Comparison of ENCODE assay signal across 13 cellular contexts in genomic region chr1:23210351-23210785, GRCh38. TPM values are rescaled to one million over a fixed set of nuclear protein-coding genes. Genes with fewer than 3 reads are reported as not detected.
A peak's percentile ranks its signal among the peaks of the same experiment; 100 is the strongest.
DNase-seq lines count a peak whose midpoint lies in the region; TF ChIP-seq lines count a peak whose summit lies in the region.
"Had no signal": no experiment of that assay in that cellular context is flagged by ENCODE, and none has a peak within 500 bp of the region (broad histone marks: within the 10 kb centered on the region; RNA-seq: fewer than 3 reads in every experiment).

No MANE protein-coding gene starts in this region.

- no peak overlapping the region for H3K4me3 Mint-ChIP-seq in type B pancreatic cell
- H3K4me3 Mint-ChIP-seq: B cell had no signal

- no peaks in the 10 kb centered on the region for H3K36me3 Mint-ChIP-seq in type B pancreatic cell

- H3K4me1 Mint-ChIP-seq in type B pancreatic cell (ENCODE audit: unreplicated experiment) = peaks cover 4% of the 10 kb centered on the region

- DNase-seq in stimulated activated CD4-positive, alpha-beta T cell treated with anti-CD3 and anti-CD28 coated beads, Interleukin-1b, Interleukin-23, amount 100 ng/mL, for 48 hours = peak; percentile 4
- DNase-seq in stimulated activated CD4-positive, alpha-beta T cell treated with anti-CD3 and anti-CD28 coated beads, Interleukin-2, amount 100 ng/mL, for 48 hours = no peak
- DNase-seq in NCI-H2171 (lab: John Stamatoyannopoulos, UW) = peak; percentile 5
- DNase-seq in cerebellar cortex (ENCODE audit: low spot score) = peak; percentile 9
- DNase-seq in type B pancreatic cell (ENCODE audit: extremely low spot score, unreplicated experiment) = no peak
- no peak for DNase-seq in NOMO-1 treated with DMSO at 0.1 percent for 48 hours (lab: John Stamatoyannopoulos, UW; ENCODE audit: unreplicated experiment)
- DNase-seq in HPDE6-E6E7 (ENCODE audit: extremely low spot score) = no peak
- DNase-seq in mesenteric fat pad (ENCODE audit: low spot score) = no peak
- DNase-seq: activated CD4-positive, CD25-positive, alpha-beta regulatory T cell; activated gamma-delta T cell; NCI-H2029 treated with DMSO at 0.1 percent for 48 hours; Right ventricle myocardium superior had no signal

- H3K27me3 Mint-ChIP-seq in type B pancreatic cell = peaks cover 40% of the 10 kb centered on the region

- TF ChIP-seq CTCF in type B pancreatic cell (conservative IDR thresholded peaks at IDR 0.05) = peak; percentile 29

- no peaks in the 10 kb centered on the region for H3K9me3 Mint-ChIP-seq in type B pancreatic cell

- no peak overlapping the region for H3K27ac Mint-ChIP-seq in type B pancreatic cell
- H3K27ac Mint-ChIP-seq: B cell had no signal

RNA-seq across cellular contexts. Expression of gene HTR1D, which starts 6.9 kb away (rescaled TPM):
- total RNA-seq in type B pancreatic cell (ENCODE audit: low replicate concordance) (0.92 and 10.5 TPM in 2 replicates), mesenteric fat pad (not detected)
- total RNA-seq: B cell, Right ventricle myocardium superior had no signal

RNA-seq across cellular contexts. Expression of gene LUZP1, which starts 41.7 kb away (rescaled TPM):
- total RNA-seq in type B pancreatic cell (ENCODE audit: low replicate concordance) (33.0 and 43.9 TPM in 2 replicates), mesenteric fat pad (48.6 TPM)

Comparison
In these comparisons a context has a peak if more than half of its experiments do, and no peak if none do; other contexts are left out.
1. DNase-seq: peak in stimulated activated CD4-positive, alpha-beta T cell treated with anti-CD3 and anti-CD28 coated beads, Interleukin-1b, Interleukin-23, amount 100 ng/mL, for 48 hours (single experiment), NCI-H2171 (single experiment) and cerebellar cortex (single experiment); none in stimulated activated CD4-positive, alpha-beta T cell treated with anti-CD3 and anti-CD28 coated beads, Interleukin-2, amount 100 ng/mL, for 48 hours (0 of 2), type B pancreatic cell (single experiment), NOMO-1 treated with DMSO at 0.1 percent for 48 hours (single experiment), HPDE6-E6E7 (single experiment) and mesenteric fat pad (single experiment).